In genomic region chr6:169337881-169338445, GRCh38 we compare ENCODE assay signal across 18 cellular contexts.
"Had no signal": no experiment of that assay in that cellular context is flagged by ENCODE, and none has a peak within 500 bp of the region (broad histone marks: within the 10 kb centered on the region; RNA-seq: fewer than 3 reads in every experiment).

No MANE protein-coding gene starts in this region.

- H3K27ac Mint-ChIP-seq: activated naive CD4-positive, alpha-beta T cell treated with anti-CD3 and anti-CD28 coated beads, Interleukin-2, amount 50 U/mL, for 24 hours; endodermal cell; memory B cell; natural killer cell treated with Interleukin-12 subunit alpha and Interleukin-12 subunit beta and Interleukin-15 and Interleukin-18, amount 100 ng/mL, for 72 hours; stimulated activated naive CD8-positive, alpha-beta T cell treated with anti-CD3 and anti-CD28 coated beads, Interleukin-15, amount 100 ng/mL, for 72 hours had no signal

- H3K4me3 ChIP-seq: body of pancreas, left ventricle myocardium inferior, thyroid gland, uterus had no signal

- H3K27ac ChIP-seq: body of pancreas, left ventricle myocardium inferior, thyroid gland, uterus had no signal

- H3K27me3 ChIP-seq: body of pancreas, thyroid gland, uterus had no signal

- H3K4me1 Mint-ChIP-seq: activated naive CD4-positive, alpha-beta T cell treated with anti-CD3 and anti-CD28 coated beads, Interleukin-2, amount 50 U/mL, for 24 hours; memory B cell; stimulated activated naive CD8-positive, alpha-beta T cell treated with anti-CD3 and anti-CD28 coated beads, Interleukin-15, amount 100 ng/mL, for 72 hours had no signal

- H3K9me3 ChIP-seq: body of pancreas, left ventricle myocardium inferior, thyroid gland, uterus had no signal

- H3K4me1 ChIP-seq: left ventricle myocardium inferior, thyroid gland, uterus had no signal

- H3K36me3 ChIP-seq: left ventricle myocardium inferior, thyroid gland, uterus had no signal

- H3K4me3 Mint-ChIP-seq: activated naive CD4-positive, alpha-beta T cell treated with anti-CD3 and anti-CD28 coated beads, Interleukin-2, amount 50 U/mL, for 24 hours; endodermal cell; memory B cell; natural killer cell treated with Interleukin-12 subunit alpha and Interleukin-12 subunit beta and Interleukin-15 and Interleukin-18, amount 100 ng/mL, for 72 hours; stimulated activated naive CD8-positive, alpha-beta T cell treated with anti-CD3 and anti-CD28 coated beads, Interleukin-15, amount 100 ng/mL, for 72 hours had no signal

- FAIRE-seq: frontal cortex, kidney had no signal

- DNase-seq: activated CD4-positive, CD25-positive, alpha-beta regulatory T cell; amniotic stem cell; body of pancreas; central memory CD4-positive, alpha-beta T cell; endodermal cell; erythroblast; kidney; left ventricle myocardium inferior; occipital lobe; stimulated activated CD4-positive, alpha-beta T cell treated with anti-CD3 and anti-CD28 coated beads, Interleukin-4, amount 100 ng/mL, for 4 hours; stimulated activated naive CD8-positive, alpha-beta T cell treated with anti-CD3 and anti-CD28 coated beads, Interleukin-15, amount 100 ng/mL, for 72 hours; T-helper 2 cell; thyroid gland; uterus had no signal

- H3K36me3 Mint-ChIP-seq: activated naive CD4-positive, alpha-beta T cell treated with anti-CD3 and anti-CD28 coated beads, Interleukin-2, amount 50 U/mL, for 24 hours; memory B cell; natural killer cell treated with Interleukin-12 subunit alpha and Interleukin-12 subunit beta and Interleukin-15 and Interleukin-18, amount 100 ng/mL, for 72 hours had no signal

- H3K9me3 Mint-ChIP-seq: activated naive CD4-positive, alpha-beta T cell treated with anti-CD3 and anti-CD28 coated beads, Interleukin-2, amount 50 U/mL, for 24 hours; endodermal cell; memory B cell; natural killer cell treated with Interleukin-12 subunit alpha and Interleukin-12 subunit beta and Interleukin-15 and Interleukin-18, amount 100 ng/mL, for 72 hours; stimulated activated naive CD8-positive, alpha-beta T cell treated with anti-CD3 and anti-CD28 coated beads, Interleukin-15, amount 100 ng/mL, for 72 hours had no signal
